Comparison of ENCODE assay signal across 30 cellular contexts in genomic region chr2:213320604-213321003, GRCh38.
"Had no signal": no experiment of that assay in that cellular context is flagged by ENCODE, and none has a peak within 500 bp of the region (broad histone marks: within the 10 kb centered on the region; RNA-seq: fewer than 3 reads in every experiment).

No MANE protein-coding gene starts in this region.

- DNase-seq: naive thymus-derived CD8-positive, alpha-beta T cell; nephron progenitor cell; nucleus accumbens; pancreas; psoas muscle; right cardiac atrium; right lobe of liver; sigmoid colon; spleen; stimulated activated CD4-positive, alpha-beta T cell treated with anti-CD3 and anti-CD28 coated beads, Interleukin-12 subunit alpha, Interleukin-12 subunit beta, amount 100 ng/mL, for 4 hours; stimulated activated CD4-positive, alpha-beta T cell treated with anti-CD3 and anti-CD28 coated beads, Interleukin-1b, Interleukin-23, amount 100 ng/mL, for 48 hours; stimulated activated CD4-positive, alpha-beta T cell treated with anti-CD3 and anti-CD28 coated beads, Interleukin-4, amount 100 ng/mL, for 1 hour; stimulated activated CD4-positive, alpha-beta T cell treated with anti-CD3 and anti-CD28 coated beads, Interleukin-4, amount 100 ng/mL, for 4 hours; stimulated activated CD8-positive, alpha-beta memory T cell treated with anti-CD3 and anti-CD28 coated beads, Interleukin-4, amount 100 ng/mL, for 48 hours; stimulated activated naive CD4-positive, alpha-beta T cell; stimulated activated naive CD8-positive, alpha-beta T cell treated with anti-CD3 and anti-CD28 coated beads, Interleukin-15, amount 100 ng/mL, for 72 hours; stimulated activated naive CD8-positive, alpha-beta T cell treated with anti-CD3 and anti-CD28 coated beads, Interleukin-15, Interleukin-2, amounts not matched to agents 100 U/mL and 50 U/mL, for 24 hours; substantia nigra; testis; tibial artery; transverse colon; upper lobe of right lung; uterus had no signal

- H3K4me3 ChIP-seq: pancreas, psoas muscle, right lobe of liver, sigmoid colon, smooth muscle cell, spleen, suprapubic skin, testis, tibial artery, transverse colon, upper lobe of right lung, uterus had no signal

- H3K4me3 Mint-ChIP-seq: naive thymus-derived CD8-positive, alpha-beta T cell; natural killer cell treated with Interleukin-12 subunit alpha and Interleukin-12 subunit beta and Interleukin-15 and Interleukin-18, amount 100 ng/mL, for 72 hours; nephron progenitor cell; neural crest cell; stimulated activated memory B cell treated with anti-CD40 and anti-IgM and Interleukin-4, amounts not matched to agents 10 μg/mL and 1 μg/mL and 100 μg/mL, for 72 hours; stimulated activated naive CD8-positive, alpha-beta T cell treated with anti-CD3 and anti-CD28 coated beads, Interleukin-15, amount 100 ng/mL, for 72 hours; type B pancreatic cell had no signal

- H3K27ac Mint-ChIP-seq: naive thymus-derived CD8-positive, alpha-beta T cell; natural killer cell treated with Interleukin-12 subunit alpha and Interleukin-12 subunit beta and Interleukin-15 and Interleukin-18, amount 100 ng/mL, for 72 hours; nephron progenitor cell; stimulated activated memory B cell treated with anti-CD40 and anti-IgM and Interleukin-4, amounts not matched to agents 10 μg/mL and 1 μg/mL and 100 μg/mL, for 72 hours; stimulated activated naive CD8-positive, alpha-beta T cell treated with anti-CD3 and anti-CD28 coated beads, Interleukin-15, amount 100 ng/mL, for 72 hours; type B pancreatic cell had no signal

- H3K4me1 Mint-ChIP-seq: nephron progenitor cell; neural crest cell; stimulated activated naive CD8-positive, alpha-beta T cell treated with anti-CD3 and anti-CD28 coated beads, Interleukin-15, amount 100 ng/mL, for 72 hours had no signal

- H3K36me3 ChIP-seq: neutrophil, right lobe of liver, uterus had no signal

- H3K9me3 Mint-ChIP-seq: natural killer cell treated with Interleukin-12 subunit alpha and Interleukin-12 subunit beta and Interleukin-15 and Interleukin-18, amount 100 ng/mL, for 72 hours; type B pancreatic cell had no signal

- H3K4me2 ChIP-seq: smooth muscle cell had no signal

- H3K27ac ChIP-seq: neutrophil, pancreas, psoas muscle, right lobe of liver, sigmoid colon, spleen, suprapubic skin, testis, tibial artery, transverse colon, upper lobe of right lung, uterus had no signal

- H3K27me3 Mint-ChIP-seq: naive thymus-derived CD8-positive, alpha-beta T cell; natural killer cell treated with Interleukin-12 subunit alpha and Interleukin-12 subunit beta and Interleukin-15 and Interleukin-18, amount 100 ng/mL, for 72 hours; stimulated activated memory B cell treated with anti-CD40 and anti-IgM and Interleukin-4, amounts not matched to agents 10 μg/mL and 1 μg/mL and 100 μg/mL, for 72 hours; stimulated activated naive CD8-positive, alpha-beta T cell treated with anti-CD3 and anti-CD28 coated beads, Interleukin-15, amount 100 ng/mL, for 72 hours; type B pancreatic cell had no signal

- H3K4me1 ChIP-seq: psoas muscle, sigmoid colon, spleen, suprapubic skin, testis, tibial artery, transverse colon, upper lobe of right lung, uterus had no signal

- H3K27me3 ChIP-seq: neutrophil, pancreas, right lobe of liver, sigmoid colon, spleen, suprapubic skin, testis, tibial artery, transverse colon, upper lobe of right lung, uterus had no signal

- H3K9me3 ChIP-seq: neutrophil, pancreas, psoas muscle, right lobe of liver, sigmoid colon, suprapubic skin, testis, transverse colon, upper lobe of right lung, uterus had no signal
